In the genomic region with DNA sequence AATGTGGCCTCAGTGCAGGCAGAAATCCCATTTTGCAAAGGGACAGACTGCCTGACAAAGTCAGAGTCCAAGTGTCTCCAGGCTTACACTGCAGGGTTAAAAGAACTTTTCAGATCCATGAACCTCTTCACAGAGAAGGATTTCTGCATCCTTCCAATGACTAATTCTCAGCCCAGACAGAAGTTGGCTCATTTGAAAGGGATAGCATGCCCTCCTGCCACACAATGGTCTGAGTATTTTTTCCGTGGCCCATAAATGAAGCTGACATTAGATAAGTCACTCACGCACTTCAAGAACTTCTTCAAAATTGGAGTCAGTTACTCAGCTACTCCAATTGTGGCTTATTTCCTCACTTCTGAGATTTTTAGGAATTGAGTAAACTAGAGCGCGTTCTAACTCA, we compare ENCODE assay signal across 23 cellular contexts.
"Had no signal": no experiment of that assay in that cellular context is flagged by ENCODE, and none has a peak within 500 bp of the region (broad histone marks: within the 10 kb centered on the region; RNA-seq: fewer than 3 reads in every experiment).

No MANE protein-coding gene starts in this region.

- H3K36me3 ChIP-seq: adrenal gland, tibial nerve, uterus had no signal

- DNase-seq: activated CD4-positive, CD25-positive, alpha-beta regulatory T cell treated with anti-CD3 and anti-CD28 coated beads, Interleukin-2, amount 50 U/mL, for 72 hours; activated CD8-positive, alpha-beta memory T cell treated with anti-CD3 and anti-CD28 coated beads for 24 hours; activated CD8-positive, alpha-beta memory T cell treated with anti-CD3 and anti-CD28 coated beads, Interleukin-2, amount 50 U/mL, for 48 hours; activated gamma-delta T cell; activated T-cell treated with anti-CD3 and anti-CD28 coated beads, Interleukin-2, amount 50 U/mL, for 48 hours; adrenal gland; body of pancreas; caudate nucleus; mesenchymal stem cell; mucosa of descending colon; naive B cell; stimulated activated CD4-positive, alpha-beta T cell treated with anti-CD3 and anti-CD28 coated beads, Interleukin-12 subunit alpha, Interleukin-12 subunit beta, amount 100 ng/mL, for 4 hours; stimulated activated CD4-positive, alpha-beta T cell treated with anti-CD3 and anti-CD28 coated beads, Interleukin-1b, Interleukin-23, amount 100 ng/mL, for 48 hours; stimulated activated naive CD8-positive, alpha-beta T cell treated with anti-CD3 and anti-CD28 coated beads, Interleukin-15, Interleukin-2, amounts not matched to agents 100 U/mL and 50 U/mL, for 24 hours; T-helper 1 cell; T-helper 9 cell; uterus had no signal

- H3K4me3 Mint-ChIP-seq: activated naive CD4-positive, alpha-beta T cell treated with anti-CD3 and anti-CD28 coated beads, Interleukin-2, amount 50 U/mL, for 24 hours; naive B cell; neural crest cell had no signal

- H3K27me3 Mint-ChIP-seq: activated naive CD4-positive, alpha-beta T cell treated with anti-CD3 and anti-CD28 coated beads, Interleukin-2, amount 50 U/mL, for 24 hours; naive B cell had no signal

- H3K9me3 ChIP-seq: adrenal gland, body of pancreas, mucosa of descending colon, tibial nerve, uterus had no signal

- H3K9me3 Mint-ChIP-seq: activated naive CD4-positive, alpha-beta T cell treated with anti-CD3 and anti-CD28 coated beads, Interleukin-2, amount 50 U/mL, for 24 hours had no signal

- H3K4me1 ChIP-seq: adrenal gland, body of pancreas, uterus had no signal

- H3K27ac Mint-ChIP-seq: activated naive CD4-positive, alpha-beta T cell treated with anti-CD3 and anti-CD28 coated beads, Interleukin-2, amount 50 U/mL, for 24 hours; naive B cell; progenitor cell of endocrine pancreas had no signal

- H3K36me3 Mint-ChIP-seq: activated naive CD4-positive, alpha-beta T cell treated with anti-CD3 and anti-CD28 coated beads, Interleukin-2, amount 50 U/mL, for 24 hours had no signal

- H3K4me1 Mint-ChIP-seq: activated naive CD4-positive, alpha-beta T cell treated with anti-CD3 and anti-CD28 coated beads, Interleukin-2, amount 50 U/mL, for 24 hours; naive B cell had no signal

- H3K4me3 ChIP-seq: adrenal gland, body of pancreas, hepatocyte, mucosa of descending colon, tibial nerve, uterus had no signal

- H3K27ac ChIP-seq: adrenal gland, body of pancreas, hepatocyte, tibial nerve, uterus, VCaP had no signal

- ATAC-seq: body of pancreas; mucosa of descending colon; stimulated activated naive CD8-positive, alpha-beta T cell treated with anti-CD3 and anti-CD28 coated beads, Interleukin-15, Interleukin-2, amounts not matched to agents 100 U/mL and 50 U/mL, for 24 hours had no signal

- H3K27me3 ChIP-seq: adrenal gland, hepatocyte, tibial nerve, uterus had no signal
